ENCODE assay signal across 12 cellular contexts in the genomic region with DNA sequence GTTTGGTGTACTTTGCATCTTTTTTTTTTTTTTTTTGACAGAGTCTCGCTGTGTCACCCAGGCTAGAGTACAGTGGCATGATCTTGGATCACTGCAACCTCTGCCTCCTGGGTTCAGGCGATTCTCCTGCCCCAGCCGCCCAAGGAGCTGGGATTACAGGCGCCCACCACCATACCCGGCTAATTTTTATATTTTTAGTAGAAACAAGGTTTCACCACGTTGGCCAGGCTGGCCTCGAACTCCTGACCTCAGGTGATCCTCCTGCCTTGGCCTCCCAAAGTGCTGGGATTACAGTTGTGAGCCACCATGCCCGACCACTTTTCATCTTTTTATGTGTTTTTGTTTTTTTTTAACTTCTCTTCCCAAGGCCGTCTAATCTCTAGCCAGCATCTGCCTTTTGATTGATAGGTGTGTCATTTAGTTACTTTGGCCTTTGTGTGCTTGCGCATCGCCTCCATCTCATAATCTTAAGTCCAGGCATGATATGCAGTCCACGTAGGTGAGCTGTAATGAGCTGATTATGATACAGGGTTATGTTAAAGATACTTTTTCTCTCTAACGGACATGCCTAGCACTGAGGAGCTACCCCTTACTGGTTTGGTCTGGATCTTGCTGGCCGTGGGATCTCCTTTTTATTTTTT. TPM values are rescaled to one million over a fixed set of nuclear protein-coding genes. Genes with fewer than 3 reads are reported as not detected.
"Had no signal": no experiment of that assay in that cellular context is flagged by ENCODE, and none has a peak within 500 bp of the region (broad histone marks: within the 10 kb centered on the region; RNA-seq: fewer than 3 reads in every experiment).

No MANE protein-coding gene starts in this region.

RNA-seq across cellular contexts. Expression of gene MUC12, which starts 15.0 kb away (rescaled TPM):
- total RNA-seq: body of pancreas; lung microvascular endothelial cell; naive thymus-derived CD8-positive, alpha-beta T cell; right cardiac atrium; skeletal muscle tissue; upper lobe of right lung had no signal

RNA-seq across cellular contexts. Expression of gene MUC3A, which starts 35.0 kb away (rescaled TPM):
- total RNA-seq: activated T-cell treated with anti-CD3 and anti-CD28 coated beads, Interleukin-2, amount 50 U/mL, for 72 hours; lung microvascular endothelial cell; naive thymus-derived CD8-positive, alpha-beta T cell; skeletal muscle tissue had no signal
- polyA plus RNA-seq: naive thymus-derived CD8-positive, alpha-beta T cell had no signal

RNA-seq across cellular contexts. Expression of gene MUC17, which starts 35.5 kb away (rescaled TPM):
- total RNA-seq: activated naive CD4-positive, alpha-beta T cell treated with anti-CD3 and anti-CD28 coated beads, Interleukin-2, amount 50 U/mL, for 72 hours; activated T-cell treated with anti-CD3 and anti-CD28 coated beads, Interleukin-2, amount 50 U/mL, for 72 hours; heart left ventricle; left ventricle myocardium inferior; lung microvascular endothelial cell; naive thymus-derived CD8-positive, alpha-beta T cell; neural crest cell; right cardiac atrium; skeletal muscle tissue; upper lobe of right lung had no signal
- polyA plus RNA-seq: esophagus; heart left ventricle; naive thymus-derived CD8-positive, alpha-beta T cell; right cardiac atrium had no signal
